ENCODE assay signal across 11 cellular contexts in genomic region chr22:38110008-38110862, GRCh38. TPM values are rescaled to one million over a fixed set of nuclear protein-coding genes. Genes with fewer than 3 reads are reported as not detected.
DNase-seq lines count a peak whose midpoint lies in the region; ATAC-seq, FAIRE-seq and TF ChIP-seq lines count a peak whose summit lies in the region.
"Had no signal": no experiment of that assay in that cellular context is flagged by ENCODE, and none has a peak within 500 bp of the region (broad histone marks: within the 10 kb centered on the region; RNA-seq: fewer than 3 reads in every experiment).

TSS of gene BAIAP2L2 (minus strand) at chr22:38110684. CDS start at chr22:38110525, 159 bp downstream.

- H3K36me3 Mint-ChIP-seq in activated CD8-positive, alpha-beta memory T cell treated with anti-CD3 and anti-CD28 coated beads, Interleukin-2, amount 10 ng/mL, durations not matched to agents 7 days and 5 days = no peaks in the 10 kb centered on the region
- peaks cover 3% of the 10 kb centered on the region for H3K36me3 Mint-ChIP-seq in T-helper 1 cell treated with Interleukin-12 subunit alpha and Interleukin-12 subunit beta and Interleukin-4 antibody, amounts not matched to agents 30 μg/mL and 1 μg/mL, for 36 hours (ENCODE audit: low read depth)
- H3K36me3 Mint-ChIP-seq in stimulated activated naive B cell treated with anti-CD40 and anti-IgM and Interleukin-4, amounts not matched to agents 10 μg/mL and 1 μg/mL and 100 μg/mL, for 72 hours = peaks cover 21 to 30% of the 10 kb centered on the region in 2 donors

- H3K27ac ChIP-seq in kidney (ENCODE audit: low read depth in 2 of 2, low read length in 2 of 2) = peak within 1 kb of the TSS; percentile 59 to 82

- intact Hi-C loops in kidney (cut with DNase I) = no loop called here

- H3K27ac Mint-ChIP-seq in activated CD8-positive, alpha-beta memory T cell treated with anti-CD3 and anti-CD28 coated beads, Interleukin-2, amount 10 ng/mL, durations not matched to agents 7 days and 5 days = peak within 1 kb of the TSS; percentile 69
- H3K27ac Mint-ChIP-seq in T-helper 1 cell treated with Interleukin-12 subunit alpha and Interleukin-12 subunit beta and Interleukin-4 antibody, amounts not matched to agents 30 μg/mL and 1 μg/mL, for 36 hours = peak within 1 kb of the TSS; percentile 83
- H3K27ac Mint-ChIP-seq in stimulated activated naive B cell treated with anti-CD40 and anti-IgM and Interleukin-4, amounts not matched to agents 10 μg/mL and 1 μg/mL and 100 μg/mL, for 72 hours = peak within 1 kb of the TSS; percentile 94

- no peaks in the 10 kb centered on the region for H3K9me3 ChIP-seq in kidney (ENCODE audit: control insufficient read depth in 1 of 2, low read length in 2 of 2)

- H3K27me3 Mint-ChIP-seq in activated CD8-positive, alpha-beta memory T cell treated with anti-CD3 and anti-CD28 coated beads, Interleukin-2, amount 10 ng/mL, durations not matched to agents 7 days and 5 days = no peaks in the 10 kb centered on the region
- H3K27me3 Mint-ChIP-seq in T-helper 1 cell treated with Interleukin-12 subunit alpha and Interleukin-12 subunit beta and Interleukin-4 antibody, amounts not matched to agents 30 μg/mL and 1 μg/mL, for 36 hours (ENCODE audit: low read depth) = no peaks in the 10 kb centered on the region
- H3K27me3 Mint-ChIP-seq in stimulated activated naive B cell treated with anti-CD40 and anti-IgM and Interleukin-4, amounts not matched to agents 10 μg/mL and 1 μg/mL and 100 μg/mL, for 72 hours = peaks cover 0 to 5% of the 10 kb centered on the region in 2 donors

- H3K4me3 Mint-ChIP-seq in activated CD8-positive, alpha-beta memory T cell treated with anti-CD3 and anti-CD28 coated beads, Interleukin-2, amount 10 ng/mL, durations not matched to agents 7 days and 5 days = no peak within 1 kb of the TSS
- no peak within 1 kb of the TSS for H3K4me3 Mint-ChIP-seq in T-helper 1 cell treated with Interleukin-12 subunit alpha and Interleukin-12 subunit beta and Interleukin-4 antibody, amounts not matched to agents 30 μg/mL and 1 μg/mL, for 36 hours
- peak within 1 kb of the TSS; percentile 62 to 72 for H3K4me3 Mint-ChIP-seq in stimulated activated naive B cell treated with anti-CD40 and anti-IgM and Interleukin-4, amounts not matched to agents 10 μg/mL and 1 μg/mL and 100 μg/mL, for 72 hours

- DNase-seq in activated CD8-positive, alpha-beta memory T cell treated with anti-CD3 and anti-CD28 coated beads, Interleukin-2, amount 10 ng/mL, durations not matched to agents 7 days and 5 days = no peak
- DNase-seq in activated CD8-positive, alpha-beta memory T cell treated with anti-CD3 and anti-CD28 coated beads, Interleukin-2, amount 50 U/mL, for 48 hours = no peak
- DNase-seq in kidney = peak; percentile 81
- DNase-seq in stimulated activated naive B cell treated with anti-CD40 and anti-IgM and Interleukin-4, amounts not matched to agents 10 μg/mL and 1 μg/mL and 100 μg/mL, for 72 hours = no peak
- DNase-seq in NCI-H1694 treated with DMSO at 0.1 percent for 48 hours (lab: John Stamatoyannopoulos, UW) = no peak
- no peak for DNase-seq in NCI-H1092 treated with DMSO at 0.1 percent for 48 hours (lab: John Stamatoyannopoulos, UW)
- DNase-seq: hippocampal formation; NCI-H1092; stimulated activated CD4-positive, alpha-beta T cell treated with anti-CD3 and anti-CD28 coated beads, Interleukin-1b, Interleukin-23, amount 100 ng/mL, for 48 hours had no signal

- H3K9me3 Mint-ChIP-seq in activated CD8-positive, alpha-beta memory T cell treated with anti-CD3 and anti-CD28 coated beads, Interleukin-2, amount 10 ng/mL, durations not matched to agents 7 days and 5 days (ENCODE audit: low read depth) = no peaks in the 10 kb centered on the region
- H3K9me3 Mint-ChIP-seq in T-helper 1 cell treated with Interleukin-12 subunit alpha and Interleukin-12 subunit beta and Interleukin-4 antibody, amounts not matched to agents 30 μg/mL and 1 μg/mL, for 36 hours = peaks cover 3% of the 10 kb centered on the region
- H3K9me3 Mint-ChIP-seq in stimulated activated naive B cell treated with anti-CD40 and anti-IgM and Interleukin-4, amounts not matched to agents 10 μg/mL and 1 μg/mL and 100 μg/mL, for 72 hours = peaks cover 0 to 2% of the 10 kb centered on the region in 2 donors

- peaks cover 5% of the 10 kb centered on the region for H3K4me1 Mint-ChIP-seq in activated CD8-positive, alpha-beta memory T cell treated with anti-CD3 and anti-CD28 coated beads, Interleukin-2, amount 10 ng/mL, durations not matched to agents 7 days and 5 days
- H3K4me1 Mint-ChIP-seq in T-helper 1 cell treated with Interleukin-12 subunit alpha and Interleukin-12 subunit beta and Interleukin-4 antibody, amounts not matched to agents 30 μg/mL and 1 μg/mL, for 36 hours (ENCODE audit: low read depth) = peaks cover 3% of the 10 kb centered on the region
- peaks cover 5 to 16% of the 10 kb centered on the region in 2 donors for H3K4me1 Mint-ChIP-seq in stimulated activated naive B cell treated with anti-CD40 and anti-IgM and Interleukin-4, amounts not matched to agents 10 μg/mL and 1 μg/mL and 100 μg/mL, for 72 hours

- no peak for TF ChIP-seq CTCF in kidney (IDR thresholded peaks at IDR 0.05; ENCODE audit: borderline replicate concordance, extremely low read depth, insufficient read depth)

- ATAC-seq in activated CD8-positive, alpha-beta memory T cell treated with anti-CD3 and anti-CD28 coated beads, Interleukin-2, amount 10 ng/mL, durations not matched to agents 7 days and 5 days = no peak
- ATAC-seq in stimulated activated naive B cell treated with anti-CD40 and anti-IgM and Interleukin-4, amounts not matched to agents 10 μg/mL and 1 μg/mL and 100 μg/mL, for 72 hours (replicated peaks) = no peak
- no peak for ATAC-seq in GM19023 (IDR thresholded peaks at IDR 0.05; ENCODE audit: unreplicated experiment)

- peaks cover 8 to 13% of the 10 kb centered on the region in 2 donors for H3K4me1 ChIP-seq in kidney (ENCODE audit: control insufficient read depth in 1 of 2, insufficient read depth in 1 of 2, low read depth in 1 of 2, low read length in 2 of 2)

- H3K4me3 ChIP-seq in kidney (ENCODE audit: low read length in 2 of 2) = peak within 1 kb of the TSS; percentile 60 to 64

- FAIRE-seq in kidney (lab: Jason Lieb, UNC) = no peak

- H3K9ac ChIP-seq in kidney (ENCODE audit: low read length in 2 of 2) = peak within 1 kb of the TSS; percentile 4 to 43

- CTCF ChIA-PET in activated CD8-positive, alpha-beta memory T cell treated with anti-CD3 and anti-CD28 coated beads, Interleukin-2, amount 10 ng/mL, durations not matched to agents 7 days and 5 days (lab: Charles Lee) = interaction anchor here (0.8 to 1.7 kb wide), 3 partner anchors 11 to 58 kb away, joined by 3 to 4 read pairs (median 3); no protein-coding TSS in a partner anchor

- H3K36me3 ChIP-seq in kidney (ENCODE audit: control insufficient read depth in 1 of 2, insufficient read depth in 2 of 2, low read length in 2 of 2) = no peaks in the 10 kb centered on the region

RNA-seq across cellular contexts. Expression of gene BAIAP2L2, which starts in this region (rescaled TPM):
- under 1 TPM; 0.37 to 0.70 TPM for total RNA-seq in activated CD8-positive, alpha-beta memory T cell treated with anti-CD3 and anti-CD28 coated beads, Interleukin-2, amount 10 ng/mL, durations not matched to agents 7 days and 5 days
- 9.7 TPM for total RNA-seq in kidney
- polyA plus RNA-seq in kidney (ENCODE audit: insufficient read depth, low read depth, low replicate concordance) = 27.8 TPM

Comparison
In these comparisons a context has a peak if more than half of its experiments do, and no peak if none do; other contexts are left out.
1. H3K4me3 Mint-ChIP-seq: peak in stimulated activated naive B cell treated with anti-CD40 and anti-IgM and Interleukin-4, amounts not matched to agents 10 μg/mL and 1 μg/mL and 100 μg/mL, for 72 hours (2 of 2); none in activated CD8-positive, alpha-beta memory T cell treated with anti-CD3 and anti-CD28 coated beads, Interleukin-2, amount 10 ng/mL, durations not matched to agents 7 days and 5 days (single experiment) and T-helper 1 cell treated with Interleukin-12 subunit alpha and Interleukin-12 subunit beta and Interleukin-4 antibody, amounts not matched to agents 30 μg/mL and 1 μg/mL, for 36 hours (single experiment).
2. Peak in every context shown above with its lines, with median percentiles within 50 percentile points of each other: H3K27ac Mint-ChIP-seq.